Comparison of ENCODE assay signal across 1 cellular context in the genomic region with DNA sequence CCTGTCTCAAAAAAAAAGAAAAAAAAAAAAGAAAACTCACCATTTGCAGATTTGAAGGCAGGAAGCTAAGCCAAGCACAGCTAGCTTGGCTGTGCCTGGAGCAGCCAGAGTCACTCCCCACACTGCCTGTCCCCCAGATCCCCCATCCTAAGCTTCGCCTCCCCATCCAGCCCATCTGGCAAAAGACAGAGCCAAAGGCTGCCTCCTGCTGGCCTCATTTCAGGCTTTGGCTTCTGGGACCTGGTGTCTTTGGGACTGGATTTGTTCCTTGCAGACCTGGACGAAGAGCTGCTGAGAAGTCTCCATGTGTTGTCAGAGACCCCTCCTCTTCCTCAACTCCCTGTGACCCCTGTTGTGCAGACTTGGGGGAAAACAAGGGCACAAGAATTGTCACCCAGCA.
TF ChIP-seq lines count a peak whose summit lies in the region.

No MANE protein-coding gene starts in this region.

TF ChIP-seq in K562, 482 proteins besides CTCF, POLR2A, EP300 and RAD21:
- peak; percentile 36 for TF ChIP-seq CTCFL (IDR thresholded peaks at IDR 0.05; ENCODE audit: borderline replicate concordance, insufficient read depth, low read depth, low read length, poor library complexity, severe bottlenecking)
- TF ChIP-seq NCOR1 (IDR thresholded peaks at IDR 0.05) = no peak
- TF ChIP-seq USF2 (CRISPR knock-in tag; IDR thresholded peaks at IDR 0.05) = no peak
- no peak for TF ChIP-seq GATA2 (CRISPR knock-in tag; IDR thresholded peaks at IDR 0.05)
- no peak for TF ChIP-seq ARID1B (IDR thresholded peaks at IDR 0.05)
